In the genomic region with DNA sequence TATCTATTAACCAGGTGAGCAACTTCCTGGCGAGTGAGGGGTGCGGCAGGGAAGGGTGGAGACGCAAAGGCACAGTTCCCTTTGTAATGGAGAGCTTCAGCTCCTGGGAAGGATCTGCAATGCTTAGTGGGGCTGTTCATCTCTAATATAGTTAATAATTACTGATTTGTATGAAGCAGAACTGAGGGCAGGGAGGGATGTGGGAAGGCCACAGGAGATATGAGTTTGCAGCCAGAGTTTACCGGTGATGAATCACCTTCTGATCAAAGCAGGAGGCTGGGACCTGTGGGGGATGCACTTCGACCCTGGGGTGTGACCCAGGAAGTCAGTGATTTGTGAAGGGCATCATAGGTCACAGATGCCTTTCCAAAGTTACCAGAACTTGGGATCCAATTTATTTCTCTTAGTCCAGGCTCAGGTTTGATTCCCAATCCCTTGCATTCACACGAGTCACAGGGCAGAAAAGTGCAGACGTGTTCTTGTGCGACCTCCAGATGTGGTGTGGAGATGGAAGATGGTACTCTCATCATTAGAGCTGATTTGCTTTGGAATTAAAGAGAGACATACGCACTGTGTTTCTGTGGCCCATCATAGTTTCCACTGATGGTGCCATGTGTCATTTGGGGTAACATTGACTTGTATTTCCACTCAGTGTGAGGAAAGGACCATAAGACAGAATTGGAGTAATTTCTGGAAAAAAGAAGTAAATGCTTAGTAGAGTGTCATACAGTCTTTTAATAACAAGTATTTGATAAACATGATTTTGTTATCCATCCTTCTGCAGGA, we compare ENCODE assay signal across 11 cellular contexts. TPM values are rescaled to one million over a fixed set of nuclear protein-coding genes. Genes with fewer than 3 reads are reported as not detected.
DNase-seq lines count a peak whose midpoint lies in the region; ATAC-seq and TF ChIP-seq lines count a peak whose summit lies in the region.
"Had no signal": no experiment of that assay in that cellular context is flagged by ENCODE, and none has a peak within 500 bp of the region (broad histone marks: within the 10 kb centered on the region; RNA-seq: fewer than 3 reads in every experiment).

No MANE protein-coding gene starts in this region.

- peak overlapping the region; percentile 35 for H3K27ac Mint-ChIP-seq in activated T-cell treated with anti-CD3 and anti-CD28 coated beads, Interleukin-2, amount 50 U/mL, for 24 hours

- H4K8ac ChIP-seq in mesendoderm (ENCODE audit: low read depth, low read length): no peak overlapping the region

- H3K27me3 ChIP-seq in stomach (no peaks in the 10 kb centered on the region), mesendoderm (ENCODE audit: insufficient read depth, low read length, poor library complexity) (no peaks in the 10 kb centered on the region)

- no peaks in the 10 kb centered on the region for H3K36me3 Mint-ChIP-seq in activated T-cell treated with anti-CD3 and anti-CD28 coated beads, Interleukin-2, amount 50 U/mL, for 24 hours (ENCODE audit: low read depth)

- peaks cover 65% of the 10 kb centered on the region for H3K4me1 Mint-ChIP-seq in activated T-cell treated with anti-CD3 and anti-CD28 coated beads, Interleukin-2, amount 50 U/mL, for 24 hours (ENCODE audit: low read depth)

- DNase-seq in activated T-cell treated with anti-CD3 and anti-CD28 coated beads, Interleukin-2, amount 50 U/mL, for 24 hours: no peak
- no peak for DNase-seq in activated T-cell treated with anti-CD3 and anti-CD28 coated beads, Interleukin-2, amount 50 U/mL, for 1 hour
- DNase-seq in glomerular visceral epithelial cell (ENCODE audit: extremely low spot score) (peak; percentile 92), stomach (no peak), NCI-H446 (lab: John Stamatoyannopoulos, UW) (no peak), mesendoderm (no peak)
- DNase-seq: activated effector memory CD4-positive, alpha-beta T cell treated with Interleukin-2 at 50 U/mL for 16 hours; NCI-H1436 treated with DMSO at 0.1 percent for 48 hours had no signal

- H3K4me2 ChIP-seq in mesendoderm (ENCODE audit: low read length): no peak overlapping the region

- no peak for TF ChIP-seq POLR2A in stomach (IDR thresholded peaks at IDR 0.05)

- H2BK120ac ChIP-seq in mesendoderm (ENCODE audit: low read depth, low read length): no peak overlapping the region

- peak overlapping the region in 4 of 5 donors; percentile 7 to 74 (median 70) for H3K27ac ChIP-seq in stomach
- H3K27ac ChIP-seq in mesendoderm (ENCODE audit: low read depth, low read length): no peak overlapping the region

- no peaks in the 10 kb centered on the region for H3K9me3 Mint-ChIP-seq in activated T-cell treated with anti-CD3 and anti-CD28 coated beads, Interleukin-2, amount 50 U/mL, for 24 hours

- no peak overlapping the region for H4K5ac ChIP-seq in mesendoderm (ENCODE audit: low read length)

- peaks cover 17% of the 10 kb centered on the region for H3K79me1 ChIP-seq in mesendoderm (ENCODE audit: low read length)

- ATAC-seq in HG03354 (IDR thresholded peaks at IDR 0.05; ENCODE audit: poor library complexity, severe bottlenecking, unreplicated experiment): peak; percentile 44
- ATAC-seq in GM21723 (IDR thresholded peaks at IDR 0.05; ENCODE audit: unreplicated experiment): no peak
- ATAC-seq: Right ventricle myocardium inferior had no signal

- H2BK15ac ChIP-seq in mesendoderm (replicated peaks; ENCODE audit: low read depth): no peak overlapping the region

- H3K4me1 ChIP-seq in stomach (peaks cover 56 to 85% (median 69%) of the 10 kb centered on the region in 4 donors), mesendoderm (ENCODE audit: control insufficient read depth, low read depth, low read length) (peaks cover 2% of the 10 kb centered on the region)

- no peaks in the 10 kb centered on the region for H3K9me3 ChIP-seq in stomach

- no peak overlapping the region for H3K23ac ChIP-seq in mesendoderm (ENCODE audit: low read length)

- H3K56ac ChIP-seq in mesendoderm (ENCODE audit: low read length): no peak overlapping the region

- H3K9ac ChIP-seq in mesendoderm (ENCODE audit: low read length): no peak overlapping the region

- H3K4ac ChIP-seq in mesendoderm (ENCODE audit: low read depth, low read length): no peak overlapping the region

- H2BK5ac ChIP-seq in mesendoderm (ENCODE audit: low read length): no peak overlapping the region

- no peak for TF ChIP-seq CTCF in stomach (IDR thresholded peaks at IDR 0.05)

- H2AK5ac ChIP-seq in mesendoderm (ENCODE audit: low read length): no peak overlapping the region

- H3K4me3 Mint-ChIP-seq in activated T-cell treated with anti-CD3 and anti-CD28 coated beads, Interleukin-2, amount 50 U/mL, for 24 hours: peak overlapping the region; percentile 8

- peaks cover 12% of the 10 kb centered on the region for H3K79me2 ChIP-seq in mesendoderm (ENCODE audit: control insufficient read depth, insufficient read depth, low read length)

- H3K18ac ChIP-seq in mesendoderm (ENCODE audit: low read length): no peak overlapping the region

- no peaks in the 10 kb centered on the region for H3K27me3 Mint-ChIP-seq in activated T-cell treated with anti-CD3 and anti-CD28 coated beads, Interleukin-2, amount 50 U/mL, for 24 hours

- no peak overlapping the region for H3K4me3 ChIP-seq in stomach
- no peak overlapping the region for H3K4me3 ChIP-seq in mesendoderm (ENCODE audit: low read length)

- TF ChIP-seq EP300 in stomach (IDR thresholded peaks at IDR 0.05): no peak

- 53 to 64% (median 54%) methylated on average over 9 of the region's 9 CpGs for WGBS in stomach, 5 donors
- no CpG with 5 or more reads among the region's 9 CpGs for WGBS in mesendoderm (ENCODE audit: extremely low coverage, insufficient coverage, low lambda C conversion rate)

- H3K36me3 ChIP-seq in stomach (no peaks in the 10 kb centered on the region), mesendoderm (ENCODE audit: control insufficient read depth, insufficient read depth, low read length) (no peaks in the 10 kb centered on the region)

- intact Hi-C loops in stomach (cut with DNase I; ENCODE audit: low total_unique reads): loop anchor here (10.0 kb wide), 1 partner anchor 53 kb away; a partner anchor contains a TSS

RNA-seq across cellular contexts. Expression of a gene that starts 55.0 kb away (rescaled TPM):
- 10 to 100 TPM; 14.2 to 70.6 (median 50.9) TPM for total RNA-seq in stomach
- polyA plus RNA-seq in stomach: 1 to 10 TPM; 5.4 to 8.4 (median 7.5) TPM
- 4.4 TPM for polyA plus RNA-seq in mesendoderm (2013, experiment 1 of 2)
- 4.4 TPM for polyA plus RNA-seq in mesendoderm (2013, experiment 2 of 2)
